Comparison of ENCODE assay signal across 8 cellular contexts in genomic region chrX:129843459-129844306, GRCh38. TPM values are rescaled to one million over a fixed set of nuclear protein-coding genes. Genes with fewer than 3 reads are reported as not detected.
DNase-seq lines count a peak whose midpoint lies in the region; ATAC-seq, FAIRE-seq and TF ChIP-seq lines count a peak whose summit lies in the region.

Gene ZDHHC9, minus strand, starts transcription at chrX:129843886. Its CDS starts 1,941 bp downstream, at chrX:129841945.

- DNase-seq in GM18507 (ENCODE audit: extremely low spot score, insufficient read length, low read depth) = peak; percentile 61
- peak; percentile 74 for DNase-seq in NCI-H2029 (lab: John Stamatoyannopoulos, UW)
- DNase-seq in T-helper 9 cell = peak; percentile 75
- DNase-seq in astrocyte of the cerebellum (ENCODE audit: low read depth) = peak; percentile 55
- DNase-seq in hepatocyte (ENCODE audit: low spot score) = peak; percentile 91
- peak; percentile 62 for DNase-seq in renal cortical epithelial cell (ENCODE audit: low read depth)
- DNase-seq in aorta = peak; percentile 91 to 95

- H3K9me2 ChIP-seq in hepatocyte (replicated peaks; ENCODE audit: insufficient read depth) = no peaks in the 10 kb centered on the region

- H3K36me3 ChIP-seq in hepatocyte (replicated peaks; ENCODE audit: insufficient read depth, low read depth) = no peaks in the 10 kb centered on the region
- no peaks in the 10 kb centered on the region for H3K36me3 ChIP-seq in aorta (ENCODE audit: control insufficient read depth in 1 of 2, insufficient read depth in 2 of 2, low read length in 1 of 2)

- in situ Hi-C loops in astrocyte of the cerebellum (cut with HindIII; ENCODE audit: low sequenced_read_pairs) = no loop called here

- FAIRE-seq in GM18507 (lab: Jason Lieb, UNC) = peak; percentile 97

- peaks cover 14% of the 10 kb centered on the region for H4K20me1 ChIP-seq in hepatocyte (ENCODE audit: insufficient read depth, poor library complexity, severe bottlenecking)

- ATAC-seq in HG02973 (IDR thresholded peaks at IDR 0.05; ENCODE audit: unreplicated experiment) (peak; percentile 99), aorta (ENCODE audit: low FRiP score) (peak; percentile 94)

- peak within 1 kb of the TSS; percentile 92 for H3K27ac ChIP-seq in hepatocyte
- H3K27ac ChIP-seq in aorta (ENCODE audit: low read depth in 1 of 2, low read length in 2 of 2) = peak within 1 kb of the TSS in 1 of 2 donors; percentile 77

- peaks cover 36% of the 10 kb centered on the region for H3K79me2 ChIP-seq in hepatocyte

- TF ChIP-seq CTCF in astrocyte of the cerebellum (IDR thresholded peaks at IDR 0.05; ENCODE audit: low read depth, low read length, missing control alignments) (no peak), hepatocyte (IDR thresholded peaks at IDR 0.05; ENCODE audit: poor library complexity) (no peak)

- intact Hi-C loops in aorta (cut with DNase I) = loop anchor here in 1 of 2 donors (10.0 kb wide), 1 partner anchor 201 kb away; no protein-coding TSS in a partner anchor

- H3K4me1 ChIP-seq in hepatocyte (ENCODE audit: insufficient read depth) = peaks cover 9% of the 10 kb centered on the region
- H3K4me1 ChIP-seq in aorta (ENCODE audit: control insufficient read depth in 1 of 2, insufficient read depth in 2 of 2, low read length in 2 of 2) = no peaks in the 10 kb centered on the region

- H2AFZ ChIP-seq in hepatocyte = peak within 1 kb of the TSS; percentile 77

- peak within 1 kb of the TSS; percentile 82 for H3K4me2 ChIP-seq in hepatocyte

- H3K27me3 ChIP-seq in hepatocyte = no peaks in the 10 kb centered on the region
- no peaks in the 10 kb centered on the region for H3K27me3 ChIP-seq in aorta (ENCODE audit: control insufficient read depth in 1 of 2, insufficient read depth in 2 of 2, low read length in 1 of 2)

- 48% methylated on average over 61 of the region's 72 CpGs for WGBS in hepatocyte (ENCODE audit: low lambda C conversion rate, missing lambda C conversion rate)
- WGBS in aorta, 2 donors = 0 to 41% methylated on average over 64 to 72 of the region's 72 CpGs

- H3K9me3 ChIP-seq in hepatocyte (ENCODE audit: low read depth) (no peaks in the 10 kb centered on the region), aorta (ENCODE audit: control insufficient read depth, low read length) (no peaks in the 10 kb centered on the region)

- H3K4me3 ChIP-seq in astrocyte of the cerebellum (ENCODE audit: low read depth, low read length) = peak within 1 kb of the TSS; percentile 64
- peak within 1 kb of the TSS; percentile 66 for H3K4me3 ChIP-seq in hepatocyte
- H3K4me3 ChIP-seq in aorta (ENCODE audit: low read length in 2 of 2) = peak within 1 kb of the TSS; percentile 49 to 59

RNA-seq across cellular contexts. Expression of gene ZDHHC9, which starts in this region (rescaled TPM):
- total RNA-seq in hepatocyte = 48.6 and 49.8 TPM in 2 replicates
- 48.6 and 49.9 TPM in 2 replicates for polyA plus RNA-seq in hepatocyte
- 22.6 and 23.4 TPM in 2 replicates for total RNA-seq in renal cortical epithelial cell
- total RNA-seq in aorta = 10 to 100 TPM; 21.3 to 24.0 TPM
- 1 to 10 TPM; 4.3 to 5.4 TPM for polyA plus RNA-seq in aorta
